In the genomic region with DNA sequence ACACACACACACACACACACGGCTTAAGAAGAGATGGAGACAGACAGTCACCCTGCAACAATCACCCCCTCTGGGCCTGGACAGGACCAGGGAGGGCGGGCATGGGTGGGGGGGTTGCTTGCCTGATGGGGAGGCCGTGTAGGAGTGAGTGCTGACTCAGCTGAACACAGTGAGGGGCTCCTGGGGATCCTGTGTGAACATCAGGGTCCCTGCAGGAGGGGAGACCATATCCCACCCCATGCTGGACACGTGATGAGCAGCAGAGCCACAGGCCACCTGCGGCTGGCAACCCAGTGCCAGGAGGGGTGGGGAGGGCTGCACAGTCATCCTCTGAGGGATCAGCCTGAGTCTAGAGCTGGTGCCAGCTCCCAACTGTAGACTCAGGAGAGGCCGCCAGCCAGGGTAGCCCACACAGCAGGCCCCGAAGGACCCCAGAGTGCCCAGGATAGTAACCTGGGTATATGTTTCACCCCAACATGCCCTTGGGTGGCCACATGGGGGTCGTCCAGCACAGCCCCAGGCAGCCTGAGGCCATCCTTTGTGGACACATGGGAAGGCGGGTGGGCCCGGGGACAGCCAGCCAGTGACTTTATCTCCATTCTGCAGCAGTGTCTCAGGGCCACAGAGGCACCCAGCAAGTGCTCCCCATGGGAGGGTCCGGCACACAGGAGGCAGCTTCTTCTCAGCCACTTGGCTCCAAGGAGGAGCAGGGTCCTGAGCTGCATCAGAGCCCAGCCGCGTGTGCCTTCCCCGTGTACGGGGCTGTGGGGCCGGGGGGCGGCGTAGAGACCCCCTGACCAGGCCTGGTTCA, we compare ENCODE assay signal across 17 cellular contexts.
DNase-seq lines count a peak whose midpoint lies in the region; ATAC-seq and TF ChIP-seq lines count a peak whose summit lies in the region.
"Had no signal": no experiment of that assay in that cellular context is flagged by ENCODE, and none has a peak within 500 bp of the region (broad histone marks: within the 10 kb centered on the region; RNA-seq: fewer than 3 reads in every experiment).

No MANE protein-coding gene starts in this region.

- H3K9ac ChIP-seq in DND-41 (ENCODE audit: low read depth, low read length) (no peak overlapping the region), endodermal cell (ENCODE audit: extremely low read depth, low read length, poor library complexity, severe bottlenecking) (no peak overlapping the region)
- H3K9ac ChIP-seq: BLaER1, GM23248 had no signal

- H3K4me1 ChIP-seq in DND-41 (ENCODE audit: insufficient read depth, low read length) (no peaks in the 10 kb centered on the region), endodermal cell (ENCODE audit: control insufficient read depth, insufficient read depth, low read length) (peaks cover 4% of the 10 kb centered on the region), aorta (ENCODE audit: control insufficient read depth in 1 of 2, insufficient read depth in 2 of 2, low read length in 2 of 2) (no peaks in the 10 kb centered on the region), ascending aorta (no peaks in the 10 kb centered on the region)
- H3K4me1 ChIP-seq: BLaER1, Caco-2, HAP-1 had no signal

- DNase-seq in DND-41 = peak; percentile 4
- peak; percentile 2 for DNase-seq in GM03348 (ENCODE audit: low spot score)
- DNase-seq in astrocyte of the hippocampus (ENCODE audit: low read depth, low spot score) = peak; percentile 0
- DNase-seq in endodermal cell = peak; percentile 38
- no peak for DNase-seq in aorta
- DNase-seq in central memory CD4-positive, alpha-beta T cell = no peak
- no peak for DNase-seq in activated naive CD4-positive, alpha-beta T cell treated with anti-CD3 and anti-CD28 coated beads, Interleukin-2, amount 10 ng/mL, durations not matched to agents 7 days and 5 days
- no peak for DNase-seq in ascending aorta (ENCODE audit: low spot score in 2 of 2)
- DNase-seq: AML-193; Caco-2; CD8-positive, alpha-beta memory T cell; GM23248; KG1 had no signal

- H3K27ac Mint-ChIP-seq in endodermal cell = no peak overlapping the region
- H3K27ac Mint-ChIP-seq in activated naive CD4-positive, alpha-beta T cell treated with anti-CD3 and anti-CD28 coated beads, Interleukin-2, amount 10 ng/mL, durations not matched to agents 7 days and 5 days = no peak overlapping the region

- TF ChIP-seq CTCF in DND-41 (IDR thresholded peaks at IDR 0.05; ENCODE audit: borderline replicate concordance, extremely low read depth, low read length, poor library complexity, severe bottlenecking) = no peak
- no peak for TF ChIP-seq CTCF in endodermal cell (conservative IDR thresholded peaks at IDR 0.05)
- no peak for TF ChIP-seq CTCF in ascending aorta (IDR thresholded peaks at IDR 0.05)

- H3K79me2 ChIP-seq in DND-41 (ENCODE audit: insufficient read depth, low read length) = no peaks in the 10 kb centered on the region

- no peak overlapping the region for H3K4me2 ChIP-seq in DND-41 (ENCODE audit: insufficient read depth, low read length)
- H3K4me2 ChIP-seq: BLaER1 had no signal

- intact Hi-C loops in aorta (cut with DNase I) (no loop called here), ascending aorta (cut with DNase I) (no loop called here)

- H3K4me1 Mint-ChIP-seq in endodermal cell = peaks cover 10% of the 10 kb centered on the region
- H3K4me1 Mint-ChIP-seq in activated naive CD4-positive, alpha-beta T cell treated with anti-CD3 and anti-CD28 coated beads, Interleukin-2, amount 10 ng/mL, durations not matched to agents 7 days and 5 days = no peaks in the 10 kb centered on the region

- no peak overlapping the region for H3K4me3 Mint-ChIP-seq in endodermal cell
- no peak overlapping the region for H3K4me3 Mint-ChIP-seq in activated naive CD4-positive, alpha-beta T cell treated with anti-CD3 and anti-CD28 coated beads, Interleukin-2, amount 10 ng/mL, durations not matched to agents 7 days and 5 days
- H3K4me3 Mint-ChIP-seq: CD8-positive, alpha-beta memory T cell had no signal

- no peak overlapping the region for H3K4me3 ChIP-seq in DND-41 (ENCODE audit: low read depth in 1 of 2, low read length in 2 of 2)
- no peak overlapping the region for H3K4me3 ChIP-seq in endodermal cell (ENCODE audit: low read length)
- H3K4me3 ChIP-seq in aorta (ENCODE audit: low read length in 2 of 2) = no peak overlapping the region
- no peak overlapping the region for H3K4me3 ChIP-seq in ascending aorta
- H3K4me3 ChIP-seq: BLaER1, GM12878, GM23248, HAP-1 had no signal

- ATAC-seq in DND-41 (ENCODE audit: insufficient read depth, low read depth) (no peak), aorta (ENCODE audit: low FRiP score) (no peak)
- ATAC-seq: GM12878 had no signal

- 80 to 87% methylated on average over 7 to 17 of the region's 18 CpGs for WGBS in endodermal cell (ENCODE audit: insufficient coverage in 1 of 2, insufficient read length in 1 of 2), 2 experiments
- WGBS in aorta, 2 donors = 68 to 72% methylated on average over 18 of the region's 18 CpGs

- no peaks in the 10 kb centered on the region for H3K36me3 Mint-ChIP-seq in endodermal cell (ENCODE audit: low read depth)
- H3K36me3 Mint-ChIP-seq in activated naive CD4-positive, alpha-beta T cell treated with anti-CD3 and anti-CD28 coated beads, Interleukin-2, amount 10 ng/mL, durations not matched to agents 7 days and 5 days = no peaks in the 10 kb centered on the region
- H3K36me3 Mint-ChIP-seq: CD8-positive, alpha-beta memory T cell had no signal

- no peaks in the 10 kb centered on the region for H3K9me3 Mint-ChIP-seq in endodermal cell
- no peaks in the 10 kb centered on the region for H3K9me3 Mint-ChIP-seq in activated naive CD4-positive, alpha-beta T cell treated with anti-CD3 and anti-CD28 coated beads, Interleukin-2, amount 10 ng/mL, durations not matched to agents 7 days and 5 days
- H3K9me3 Mint-ChIP-seq: CD8-positive, alpha-beta memory T cell had no signal

- H3K36me3 ChIP-seq in DND-41 (ENCODE audit: insufficient read depth, low read length) (no peaks in the 10 kb centered on the region), endodermal cell (ENCODE audit: control insufficient read depth, insufficient read depth, low read length) (no peaks in the 10 kb centered on the region), aorta (ENCODE audit: control insufficient read depth in 1 of 2, insufficient read depth in 2 of 2, low read length in 1 of 2) (no peaks in the 10 kb centered on the region), ascending aorta (no peaks in the 10 kb centered on the region)
- H3K36me3 ChIP-seq: BLaER1, HAP-1 had no signal

- CTCF ChIA-PET in activated naive CD4-positive, alpha-beta T cell treated with anti-CD3 and anti-CD28 coated beads, Interleukin-2, amount 10 ng/mL, durations not matched to agents 7 days and 5 days (lab: Charles Lee) = no interaction called here

- H3K9me3 ChIP-seq in DND-41 (ENCODE audit: insufficient read depth, low read length, severe bottlenecking) (no peaks in the 10 kb centered on the region), endodermal cell (ENCODE audit: control insufficient read depth, low read length) (no peaks in the 10 kb centered on the region), aorta (ENCODE audit: control insufficient read depth, low read length) (no peaks in the 10 kb centered on the region), ascending aorta (no peaks in the 10 kb centered on the region)
- H3K9me3 ChIP-seq: BLaER1, Caco-2, HAP-1 had no signal

- no peaks in the 10 kb centered on the region for H3K27me3 Mint-ChIP-seq in endodermal cell (ENCODE audit: insufficient read depth)
- peaks cover 17% of the 10 kb centered on the region for H3K27me3 Mint-ChIP-seq in activated naive CD4-positive, alpha-beta T cell treated with anti-CD3 and anti-CD28 coated beads, Interleukin-2, amount 10 ng/mL, durations not matched to agents 7 days and 5 days

- no peak overlapping the region for H2AFZ ChIP-seq in DND-41 (ENCODE audit: low read depth, low read length)
- H2AFZ ChIP-seq: GM23248 had no signal

- H4K20me1 ChIP-seq in DND-41 (ENCODE audit: insufficient read depth, low read length) = no peaks in the 10 kb centered on the region
- H4K20me1 ChIP-seq: BLaER1 had no signal

- H3K27ac ChIP-seq in DND-41 (ENCODE audit: low read length) (no peak overlapping the region), endodermal cell (ENCODE audit: low read depth, low read length) (no peak overlapping the region), aorta (ENCODE audit: low read depth in 1 of 2, low read length in 2 of 2) (no peak overlapping the region), ascending aorta (no peak overlapping the region)
- H3K27ac ChIP-seq: BLaER1, GM23248, HL-60 had no signal

- H3K27me3 ChIP-seq in DND-41 (ENCODE audit: insufficient read depth, low read length, poor library complexity) (no peaks in the 10 kb centered on the region), endodermal cell (ENCODE audit: control insufficient read depth, insufficient read depth, low read length, poor library complexity, severe bottlenecking) (no peaks in the 10 kb centered on the region), aorta (ENCODE audit: control insufficient read depth in 1 of 2, insufficient read depth in 2 of 2, low read length in 1 of 2) (no peaks in the 10 kb centered on the region), ascending aorta (no peaks in the 10 kb centered on the region)
- H3K27me3 ChIP-seq: BLaER1 had no signal

Comparison
In these comparisons a context has a peak if more than half of its experiments do, and no peak if none do; other contexts are left out.
1. DNase-seq: peak in DND-41 (single experiment), GM03348 (single experiment), astrocyte of the hippocampus (single experiment) and endodermal cell (single experiment); none in aorta (0 of 2), central memory CD4-positive, alpha-beta T cell (single experiment), activated naive CD4-positive, alpha-beta T cell treated with anti-CD3 and anti-CD28 coated beads, Interleukin-2, amount 10 ng/mL, durations not matched to agents 7 days and 5 days (single experiment) and ascending aorta (0 of 2).